In the genomic region with DNA sequence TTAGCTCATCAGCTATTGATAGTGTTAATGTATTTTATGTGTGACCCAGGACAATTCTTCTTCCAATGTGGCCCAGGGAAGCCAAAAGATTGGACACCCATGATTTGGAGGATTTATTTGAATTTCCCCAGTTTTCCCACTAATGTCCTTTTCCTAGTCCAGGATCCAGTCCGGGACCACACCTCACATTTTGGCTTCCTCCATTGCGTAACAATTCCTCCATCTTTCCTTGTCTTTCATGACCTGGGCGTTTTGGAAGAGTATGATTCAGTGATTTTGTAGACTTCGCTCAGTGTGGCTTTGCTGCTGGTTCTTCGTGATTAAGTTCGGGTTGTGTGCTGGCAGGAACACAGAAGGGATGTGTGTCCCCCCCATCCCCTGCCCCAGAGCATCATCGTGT, we compare ENCODE assay signal across 40 cellular contexts. TPM values are rescaled to one million over a fixed set of nuclear protein-coding genes. Genes with fewer than 3 reads are reported as not detected.
"Had no signal": no experiment of that assay in that cellular context is flagged by ENCODE, and none has a peak within 500 bp of the region (broad histone marks: within the 10 kb centered on the region; RNA-seq: fewer than 3 reads in every experiment).

No MANE protein-coding gene starts in this region.

- H3K4me1 ChIP-seq: breast epithelium, Peyer's patch had no signal

- H3K36me3 ChIP-seq: adrenal gland, breast epithelium, Peyer's patch had no signal

- FAIRE-seq: astrocyte had no signal

- H3K9me3 ChIP-seq: adrenal gland, body of pancreas, breast epithelium, Peyer's patch had no signal

- H3K4me3 ChIP-seq: adrenal gland, body of pancreas, breast epithelium, Peyer's patch had no signal

- H3K27ac ChIP-seq: adrenal gland, breast epithelium, Peyer's patch, VCaP had no signal

- H3K27me3 ChIP-seq: adrenal gland, body of pancreas, Peyer's patch had no signal

- ATAC-seq: activated naive CD4-positive, alpha-beta T cell treated with anti-CD3 and anti-CD28 coated beads, Interleukin-2, amount 50 U/mL, for 72 hours; activated T-cell treated with anti-CD3 and anti-CD28 coated beads, Interleukin-2, amount 50 U/mL, for 4 hours; body of pancreas; PC-3; SK-N-SH treated with all-trans-retinoic acid at 6 μM for 48 hours; T-cell; T-helper 17 cell had no signal

- DNase-seq: activated B cell treated with CpG ODN at 0.5 μM for 24 hours; activated CD4-positive, alpha-beta memory T cell treated with anti-CD3 and anti-CD28 coated beads for 36 hours; activated CD4-positive, alpha-beta T cell treated with anti-CD3 and anti-CD28 coated beads for 4 hours; activated CD4-positive, alpha-beta T cell treated with anti-CD3 and anti-CD28 coated beads, Interleukin-2, amount 50 U/mL, for 1 hour; activated CD4-positive, CD25-positive, alpha-beta regulatory T cell treated with anti-CD3 and anti-CD28 coated beads, Interleukin-2, amount 50 U/mL, for 72 hours; activated CD8-positive, alpha-beta memory T cell treated with anti-CD3 and anti-CD28 coated beads, Interleukin-2, amount 50 U/mL, for 4 hours; activated gamma-delta T cell treated with Interleukin-2 at 50 U/mL for 16 hours; activated naive CD4-positive, alpha-beta T cell treated with anti-CD3 and anti-CD28 coated beads for 36 hours; activated T-cell treated with anti-CD3 and anti-CD28 coated beads for 4 hours; activated T-cell treated with anti-CD3 and anti-CD28 coated beads, Interleukin-2, amount 50 U/mL, for 4 hours; body of pancreas; MM.1S; MV-4-11; NCI-H1092 treated with DMSO at 0.1 percent for 48 hours; NCI-H1417; NCI-H146; NCI-H187; NCI-H2029 treated with DMSO at 0.1 percent for 48 hours; NCI-H2107; NCI-H2171; NCI-H510A; NCI-H526; NCI-H748 treated with DMSO at 0.1 percent for 48 hours; NK-92 treated with Interleukin-12 subunit alpha and Interleukin-12 subunit beta, amount 100 ng/mL, for 24 hours; PC-3; Peyer's patch; RPMI8226; SIG-M5; T-cell; T-helper 17 cell had no signal

RNA-seq across cellular contexts. Expression of a gene that starts 3.3 kb away (rescaled TPM):
- total RNA-seq: activated B cell treated with CpG ODN at 0.5 μM for 24 hours; activated CD4-positive, alpha-beta memory T cell treated with anti-CD3 and anti-CD28 coated beads for 36 hours; activated naive CD4-positive, alpha-beta T cell treated with anti-CD3 and anti-CD28 coated beads for 36 hours; activated naive CD4-positive, alpha-beta T cell treated with anti-CD3 and anti-CD28 coated beads, Interleukin-2, amount 50 U/mL, for 72 hours; activated T-cell treated with anti-CD3 and anti-CD28 coated beads, Interleukin-2, amount 50 U/mL, for 4 hours; activated T-helper 1 cell treated with anti-CD3 and anti-CD28 coated beads, Interleukin-12 subunit alpha, Interleukin-12 subunit beta, Interleukin-2, Interleukin-4 antibody, amounts not matched to agents 30 ng/mL and 10 ng/mL and 1 ng/mL, durations not matched to agents 14 hours and 24 hours and 36 hours; astrocyte; breast epithelium; cardiac septum; LHCN-M2; PC-3; Peyer's patch; SK-MEL-5; T-cell; T-helper 17 cell had no signal

RNA-seq across cellular contexts. Expression of a gene that starts 19.2 kb away (rescaled TPM):
- total RNA-seq: activated B cell treated with CpG ODN at 0.5 μM for 24 hours; activated CD4-positive, alpha-beta memory T cell treated with anti-CD3 and anti-CD28 coated beads for 36 hours; activated naive CD4-positive, alpha-beta T cell treated with anti-CD3 and anti-CD28 coated beads for 36 hours; activated naive CD4-positive, alpha-beta T cell treated with anti-CD3 and anti-CD28 coated beads, Interleukin-2, amount 50 U/mL, for 72 hours; activated T-cell treated with anti-CD3 and anti-CD28 coated beads, Interleukin-2, amount 50 U/mL, for 4 hours; activated T-helper 1 cell treated with anti-CD3 and anti-CD28 coated beads, Interleukin-12 subunit alpha, Interleukin-12 subunit beta, Interleukin-2, Interleukin-4 antibody, amounts not matched to agents 30 ng/mL and 10 ng/mL and 1 ng/mL, durations not matched to agents 14 hours and 24 hours and 36 hours; astrocyte; body of pancreas; breast epithelium; cardiac septum; LHCN-M2; PC-3; Peyer's patch; SK-MEL-5; T-cell; T-helper 17 cell had no signal
- polyA plus RNA-seq: adrenal gland had no signal

RNA-seq across cellular contexts. Expression of a gene that starts 33.5 kb away (rescaled TPM):
- total RNA-seq: activated B cell treated with CpG ODN at 0.5 μM for 24 hours; activated CD4-positive, alpha-beta memory T cell treated with anti-CD3 and anti-CD28 coated beads for 36 hours; activated naive CD4-positive, alpha-beta T cell treated with anti-CD3 and anti-CD28 coated beads for 36 hours; activated naive CD4-positive, alpha-beta T cell treated with anti-CD3 and anti-CD28 coated beads, Interleukin-2, amount 50 U/mL, for 72 hours; activated T-cell treated with anti-CD3 and anti-CD28 coated beads, Interleukin-2, amount 50 U/mL, for 4 hours; activated T-helper 1 cell treated with anti-CD3 and anti-CD28 coated beads, Interleukin-12 subunit alpha, Interleukin-12 subunit beta, Interleukin-2, Interleukin-4 antibody, amounts not matched to agents 30 ng/mL and 10 ng/mL and 1 ng/mL, durations not matched to agents 14 hours and 24 hours and 36 hours; adrenal gland; astrocyte; body of pancreas; breast epithelium; cardiac septum; LHCN-M2; PC-3; T-cell; T-helper 17 cell had no signal
- polyA plus RNA-seq: adrenal gland had no signal

RNA-seq across cellular contexts. Expression of a gene that starts 38.6 kb away (rescaled TPM):
- total RNA-seq: activated B cell treated with CpG ODN at 0.5 μM for 24 hours; activated naive CD4-positive, alpha-beta T cell treated with anti-CD3 and anti-CD28 coated beads for 36 hours; activated naive CD4-positive, alpha-beta T cell treated with anti-CD3 and anti-CD28 coated beads, Interleukin-2, amount 50 U/mL, for 72 hours; activated T-cell treated with anti-CD3 and anti-CD28 coated beads, Interleukin-2, amount 50 U/mL, for 4 hours; activated T-helper 1 cell treated with anti-CD3 and anti-CD28 coated beads, Interleukin-12 subunit alpha, Interleukin-12 subunit beta, Interleukin-2, Interleukin-4 antibody, amounts not matched to agents 30 ng/mL and 10 ng/mL and 1 ng/mL, durations not matched to agents 14 hours and 24 hours and 36 hours; adrenal gland; body of pancreas; breast epithelium; cardiac septum; LHCN-M2; SK-MEL-5; T-helper 17 cell had no signal
